ENCODE assay signal across 8 cellular contexts in the genomic region with DNA sequence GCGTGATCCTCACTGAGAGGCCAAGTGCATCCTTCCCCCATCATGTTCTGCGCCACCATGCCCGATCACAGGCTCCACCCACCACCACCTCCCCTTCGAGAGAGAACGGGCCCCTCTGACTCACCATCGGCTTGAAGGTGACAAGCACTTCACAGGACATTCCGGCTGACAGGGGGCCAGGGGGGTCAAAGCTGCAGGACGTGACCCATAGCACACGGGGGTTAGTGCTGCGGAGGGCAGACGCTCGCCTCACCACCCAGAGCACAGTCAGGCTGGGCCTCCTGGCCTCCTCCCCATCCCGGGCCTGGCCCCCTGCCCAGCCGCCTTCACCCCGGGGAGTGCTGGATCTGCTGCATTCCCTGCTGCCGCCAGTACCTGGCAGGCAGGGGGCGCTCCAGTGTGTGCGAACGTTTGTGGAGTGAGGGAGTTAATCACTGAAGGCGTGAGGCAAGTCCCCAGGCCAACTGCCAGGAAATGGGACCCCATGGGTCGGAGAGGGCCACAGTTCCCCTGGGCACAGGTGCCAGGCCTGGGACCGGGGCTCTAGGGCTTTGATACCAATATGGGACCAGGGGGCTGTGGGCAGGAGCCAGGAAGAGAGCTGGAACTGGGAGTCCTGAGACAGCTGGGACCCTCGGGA. TPM values are rescaled to one million over a fixed set of nuclear protein-coding genes. Genes with fewer than 3 reads are reported as not detected.
DNase-seq lines count a peak whose midpoint lies in the region; ATAC-seq and TF ChIP-seq lines count a peak whose summit lies in the region.

No MANE protein-coding gene starts in this region.

- no peaks in the 10 kb centered on the region for H3K9me3 ChIP-seq in CD4-positive, alpha-beta T cell (ENCODE audit: control insufficient read depth, low read length)
- H3K9me3 ChIP-seq in OCI-LY7 (ENCODE audit: low read length) (no peaks in the 10 kb centered on the region), fibroblast of lung (ENCODE audit: control insufficient read depth, insufficient read depth, low read depth, low read length) (no peaks in the 10 kb centered on the region)

- no peak overlapping the region for H3K4me2 ChIP-seq in OCI-LY7 (ENCODE audit: low read length)
- no peak overlapping the region for H3K4me2 ChIP-seq in fibroblast of lung (ENCODE audit: extremely low read depth, insufficient read depth, low read length)

- H3K36me3 Mint-ChIP-seq in CD4-positive, alpha-beta T cell (ENCODE audit: low read depth) = no peaks in the 10 kb centered on the region
- H3K36me3 Mint-ChIP-seq in natural killer cell treated with Interleukin-12 subunit alpha and Interleukin-12 subunit beta and Interleukin-15 and Interleukin-18, amount 100 ng/mL, for 72 hours = no peaks in the 10 kb centered on the region

- H3K9me3 Mint-ChIP-seq in CD4-positive, alpha-beta T cell = no peaks in the 10 kb centered on the region
- peaks cover 1% of the 10 kb centered on the region for H3K9me3 Mint-ChIP-seq in natural killer cell treated with Interleukin-12 subunit alpha and Interleukin-12 subunit beta and Interleukin-15 and Interleukin-18, amount 100 ng/mL, for 72 hours

- H3K36me3 ChIP-seq in OCI-LY7 (ENCODE audit: insufficient read depth, low read length) (no peaks in the 10 kb centered on the region), fibroblast of lung (ENCODE audit: control insufficient read depth, insufficient read depth, low read length) (no peaks in the 10 kb centered on the region)

- no peak overlapping the region for H3K27ac Mint-ChIP-seq in CD4-positive, alpha-beta T cell
- no peak overlapping the region for H3K27ac Mint-ChIP-seq in natural killer cell treated with Interleukin-12 subunit alpha and Interleukin-12 subunit beta and Interleukin-15 and Interleukin-18, amount 100 ng/mL, for 72 hours

- H2AFZ ChIP-seq in OCI-LY7 (ENCODE audit: low read length) (no peak overlapping the region), fibroblast of lung (ENCODE audit: low read length) (no peak overlapping the region)

- peak; percentile 46 for ATAC-seq in CD4-positive, alpha-beta T cell (ENCODE audit: poor library complexity)
- ATAC-seq in natural killer cell treated with Interleukin-12 subunit alpha and Interleukin-12 subunit beta and Interleukin-15 and Interleukin-18, amount 100 ng/mL, for 72 hours = peak; percentile 53 to 66
- ATAC-seq in GM21619 (IDR thresholded peaks at IDR 0.05; ENCODE audit: unreplicated experiment) = no peak

- intact Hi-C loops in CD4-positive, alpha-beta T cell (cut with DNase I, micrococcal nuclease) = loop anchor here in 1 of 2 experiments (1.0 kb wide), 1 partner anchor 85 kb away; no protein-coding TSS in a partner anchor
- intact Hi-C loops in OCI-LY7 (cut with micrococcal nuclease; ENCODE audit: unreplicated experiment) = loop anchor here (1.0 kb wide), 1 partner anchor 86 kb away; no protein-coding TSS in a partner anchor

- peaks cover 28% of the 10 kb centered on the region for H3K27me3 Mint-ChIP-seq in CD4-positive, alpha-beta T cell
- peaks cover 15 to 21% of the 10 kb centered on the region in 2 donors for H3K27me3 Mint-ChIP-seq in natural killer cell treated with Interleukin-12 subunit alpha and Interleukin-12 subunit beta and Interleukin-15 and Interleukin-18, amount 100 ng/mL, for 72 hours

- H3K4me3 Mint-ChIP-seq in CD4-positive, alpha-beta T cell = no peak overlapping the region
- no peak overlapping the region for H3K4me3 Mint-ChIP-seq in natural killer cell treated with Interleukin-12 subunit alpha and Interleukin-12 subunit beta and Interleukin-15 and Interleukin-18, amount 100 ng/mL, for 72 hours

- CTCF ChIA-PET in CD4-positive, alpha-beta T cell (lab: Charles Lee) = interaction anchor here (1.9 kb wide), 1 partner anchor 85 kb away, joined by 6 read pairs; no protein-coding TSS in a partner anchor
- CTCF ChIA-PET in OCI-LY7 (lab: Charles Lee; ENCODE audit: unreplicated experiment) = interaction anchor here (0.8 kb wide), 1 partner anchor 84 kb away, joined by 5 read pairs; no protein-coding TSS in a partner anchor

- no TSS peak for BruUV-seq in OCI-LY7 (replicated peaks; lab: Mats Ljungman, UMichigan)

- no peaks in the 10 kb centered on the region for H3K9me2 ChIP-seq in OCI-LY7 (ENCODE audit: insufficient read depth, low read length)

- H3K27me3 ChIP-seq in CD4-positive, alpha-beta T cell (ENCODE audit: control insufficient read depth, insufficient read depth, low read length) = peaks cover 19% of the 10 kb centered on the region
- peaks cover 4% of the 10 kb centered on the region for H3K27me3 ChIP-seq in fibroblast of lung (ENCODE audit: control insufficient read depth, insufficient read depth, low read length)

- no peaks in the 10 kb centered on the region for H4K20me1 ChIP-seq in OCI-LY7 (ENCODE audit: insufficient read depth, low read length)
- H4K20me1 ChIP-seq in fibroblast of lung (ENCODE audit: control insufficient read depth, extremely low read depth, insufficient read depth, low read length) = no peaks in the 10 kb centered on the region

- POLR2A ChIA-PET in CD4-positive, alpha-beta T cell (lab: Charles Lee) = no interaction called here
- POLR2A ChIA-PET in OCI-LY7 (lab: Charles Lee) = no interaction called here

- no peak overlapping the region for H3K9ac ChIP-seq in fibroblast of lung (ENCODE audit: insufficient read depth, low read length)

- DNase-seq in CD4-positive, alpha-beta T cell = peak; percentile 35 to 69 (median 52)
- DNase-seq in HPDE6-E6E7 (ENCODE audit: extremely low spot score) (peak; percentile 90), OCI-LY7 (ENCODE audit: low spot score) (peak; percentile 76), fibroblast of lung (ENCODE audit: low read depth in 2 of 2) (peak; percentile 61 to 67)
- peak; percentile 67 for DNase-seq in activated T-cell treated with anti-CD3 and anti-CD28 coated beads, Interleukin-2, amount 50 U/mL, for 1 hour
- no peak for DNase-seq in natural killer cell treated with Interleukin-12 subunit alpha and Interleukin-12 subunit beta and Interleukin-15 and Interleukin-18, amount 100 ng/mL, for 72 hours (ENCODE audit: low spot score)
- DNase-seq in stimulated activated naive CD4-positive, alpha-beta T cell treated with Interleukin-2 at 50 U/mL for 16 hours (lab: John Stamatoyannopoulos, UW) = peak; percentile 46

- no peak overlapping the region for H3K27ac ChIP-seq in CD4-positive, alpha-beta T cell (ENCODE audit: low read depth, low read length)
- H3K27ac ChIP-seq in OCI-LY7 (ENCODE audit: low read depth, low read length, poor library complexity, severe bottlenecking) = no peak overlapping the region
- H3K27ac ChIP-seq in fibroblast of lung (ENCODE audit: insufficient read depth, low read length) = no peak overlapping the region

- no peaks in the 10 kb centered on the region for H3K79me2 ChIP-seq in OCI-LY7 (ENCODE audit: insufficient read depth, low read depth, low read length)
- H3K79me2 ChIP-seq in fibroblast of lung (ENCODE audit: control insufficient read depth, insufficient read depth, low read length) = no peaks in the 10 kb centered on the region

- H3K4me1 ChIP-seq in OCI-LY7 (ENCODE audit: insufficient read depth, low read length, poor library complexity, severe bottlenecking) (no peaks in the 10 kb centered on the region), fibroblast of lung (ENCODE audit: control insufficient read depth, extremely low read depth, insufficient read depth, low read length) (no peaks in the 10 kb centered on the region)

- no peaks in the 10 kb centered on the region for H3K4me1 Mint-ChIP-seq in CD4-positive, alpha-beta T cell (ENCODE audit: low read depth)
- H3K4me1 Mint-ChIP-seq in natural killer cell treated with Interleukin-12 subunit alpha and Interleukin-12 subunit beta and Interleukin-15 and Interleukin-18, amount 100 ng/mL, for 72 hours (ENCODE audit: low read depth in 2 of 2) = peaks cover 2 to 3% of the 10 kb centered on the region in 2 donors

- TF ChIP-seq CTCF in CD4-positive, alpha-beta T cell (IDR thresholded peaks at IDR 0.05) = peak; percentile 35
- peak; percentile 89 for TF ChIP-seq CTCF in OCI-LY7 (conservative IDR thresholded peaks at IDR 0.05; ENCODE audit: low read length)
- TF ChIP-seq CTCF in fibroblast of lung (conservative IDR thresholded peaks at IDR 0.05 in 1 of 2, IDR thresholded peaks at IDR 0.05 in 1 of 2; ENCODE audit: low read depth in 1 of 2, low read length in 2 of 2) = peak; percentile 57 to 74

- H3K4me3 ChIP-seq in OCI-LY7 (ENCODE audit: low read depth, low read length, poor library complexity, severe bottlenecking) = no peak overlapping the region
- H3K4me3 ChIP-seq in fibroblast of lung (replicated peaks in 1 of 4; ENCODE audit: control extremely low read depth in 1 of 4, insufficient read depth in 1 of 4, low read depth in 3 of 4, low read length in 4 of 4) = no peak overlapping the region

RNA-seq across cellular contexts. Expression of gene TMEM52, which starts 40.9 kb away (rescaled TPM):
- 1 to 10 TPM in 1 of 2 experiments, under 1 TPM in 1; 0.49 to 1.9 TPM for total RNA-seq in CD4-positive, alpha-beta T cell
- total RNA-seq in OCI-LY7 (2014; rRNA removed; shearing (Covaris generic)) = 0.46 and 1.7 TPM in 2 replicates
- total RNA-seq in OCI-LY7 (2022) (2.5 and 2.7 TPM in 2 replicates), fibroblast of lung (0.17 TPM in 1 of 2 replicates, not detected in the other)
- 0.26 and 0.42 TPM in 2 replicates for polyA plus RNA-seq in fibroblast of lung
- polyA plus RNA-seq in fibroblast of lung (2012) = 0.44 and 0.46 TPM in 2 replicates
- polyA minus RNA-seq in fibroblast of lung (ENCODE audit: low replicate concordance) = 1.1 TPM in 1 of 2 replicates, not detected in the other
- under 1 TPM in 1 of 2 donors, not detected in 1; 0.43 TPM for total RNA-seq in natural killer cell treated with Interleukin-12 subunit alpha and Interleukin-12 subunit beta and Interleukin-15 and Interleukin-18, amount 100 ng/mL, for 72 hours

RNA-seq across cellular contexts. Expression of gene CFAP74, which starts 43.6 kb away (rescaled TPM):
- not detected for total RNA-seq in CD4-positive, alpha-beta T cell
- total RNA-seq in OCI-LY7 (2014; rRNA removed; shearing (Covaris generic)) = not detected in 2 replicates
- total RNA-seq in OCI-LY7 (2022) = not detected in 2 replicates
- total RNA-seq in fibroblast of lung = 0.26 TPM in 1 of 2 replicates, not detected in the other
- polyA plus RNA-seq in fibroblast of lung = not detected in 2 replicates
- polyA plus RNA-seq in fibroblast of lung (2012) = not detected in 2 replicates
- not detected in 2 replicates for polyA minus RNA-seq in fibroblast of lung (ENCODE audit: low replicate concordance)
- total RNA-seq in natural killer cell treated with Interleukin-12 subunit alpha and Interleukin-12 subunit beta and Interleukin-15 and Interleukin-18, amount 100 ng/mL, for 72 hours = not detected

RNA-seq across cellular contexts. Expression of gene CALML6, which starts 44.9 kb away (rescaled TPM):
- total RNA-seq in CD4-positive, alpha-beta T cell = under 1 TPM; 0.47 to 0.69 TPM
- 0.54 and 0.88 TPM in 2 replicates for total RNA-seq in OCI-LY7 (2014; rRNA removed; shearing (Covaris generic))
- 2.4 and 5.1 TPM in 2 replicates for total RNA-seq in OCI-LY7 (2022)
- under 0.01 and 0.17 TPM in 2 replicates for total RNA-seq in fibroblast of lung
- 0.09 TPM in 1 of 2 replicates, not detected in the other for polyA plus RNA-seq in fibroblast of lung
- 0.13 TPM in 1 of 2 replicates, not detected in the other for polyA plus RNA-seq in fibroblast of lung (2012)
- polyA minus RNA-seq in fibroblast of lung (ENCODE audit: low replicate concordance) = not detected in 2 replicates
- 1 to 10 TPM in 1 of 2 donors, under 1 TPM in 1; 1.00 to 1.2 TPM for total RNA-seq in natural killer cell treated with Interleukin-12 subunit alpha and Interleukin-12 subunit beta and Interleukin-15 and Interleukin-18, amount 100 ng/mL, for 72 hours

RNA-seq across cellular contexts. Expression of gene GABRD, which starts 59.2 kb away (rescaled TPM):
- under 1 TPM; 0.38 to 0.42 TPM for total RNA-seq in CD4-positive, alpha-beta T cell
- not detected in 2 replicates for total RNA-seq in OCI-LY7 (2014; rRNA removed; shearing (Covaris generic))
- total RNA-seq in OCI-LY7 (2022) (not detected in 2 replicates), fibroblast of lung (not detected in 2 replicates)
- not detected in 2 replicates for polyA plus RNA-seq in fibroblast of lung
- polyA plus RNA-seq in fibroblast of lung (2012) = not detected in 2 replicates
- not detected in 2 replicates for polyA minus RNA-seq in fibroblast of lung (ENCODE audit: low replicate concordance)
- not detected for total RNA-seq in natural killer cell treated with Interleukin-12 subunit alpha and Interleukin-12 subunit beta and Interleukin-15 and Interleukin-18, amount 100 ng/mL, for 72 hours

Comparison
In these comparisons a context has a peak if more than half of its experiments do, and no peak if none do; other contexts are left out.
1. CTCF ChIP-seq: peak in every context shown above with its lines; median percentile 89 in OCI-LY7; 66 in fibroblast of lung; 35 in CD4-positive, alpha-beta T cell.